8 cellular contexts compared by ENCODE assay signal in genomic region chr1:51729156-51729823, GRCh38.
DNase-seq lines count a peak whose midpoint lies in the region; ATAC-seq and TF ChIP-seq lines count a peak whose summit lies in the region.

No MANE protein-coding gene starts in this region.

- peak; percentile 69 for TF ChIP-seq POLR2A in right lobe of liver (IDR thresholded peaks at IDR 0.05)

- H3K27me3 ChIP-seq in BJ (ENCODE audit: control insufficient read depth, insufficient read depth, low read length) (no peaks in the 10 kb centered on the region), right lobe of liver (no peaks in the 10 kb centered on the region)

- ATAC-seq in GM19324 (IDR thresholded peaks at IDR 0.05; ENCODE audit: low FRiP score, unreplicated experiment) (peak; percentile 95), HG03457 (IDR thresholded peaks at IDR 0.05; ENCODE audit: unreplicated experiment) (peak; percentile 89), right lobe of liver (peak; percentile 88 to 97 (median 94))

- H3K4me1 ChIP-seq in right lobe of liver, result peaks cover 2 to 64% (median 17%) of the 10 kb centered on the region in 4 donors

- H3K36me3 ChIP-seq in BJ (ENCODE audit: control insufficient read depth, insufficient read depth, low read length) (no peaks in the 10 kb centered on the region), right lobe of liver (no peaks in the 10 kb centered on the region)

- peak overlapping the region; percentile 58 for H3K4me3 ChIP-seq in BJ (ENCODE audit: low read depth, low read length)
- peak overlapping the region; percentile 55 to 78 (median 70) for H3K4me3 ChIP-seq in right lobe of liver

- POLR2A ChIA-PET in BJ (lab: Charles Lee), result no interaction called here

- DNase-seq in BJ (ENCODE audit: low read depth), result no peak
- peak; percentile 92 to 97 for DNase-seq in NCI-H524 (lab: John Stamatoyannopoulos, UW)
- peak; percentile 90 for DNase-seq in activated CD4-positive, alpha-beta T cell treated with anti-CD3 and anti-CD28 coated beads, Interleukin-2, amount 50 U/mL, for 1 hour
- peak; percentile 80 to 96 for DNase-seq in dermis microvascular lymphatic vessel endothelial cell (ENCODE audit: low read depth in 2 of 2)
- peak; percentile 97 to 98 (median 98) for DNase-seq in right lobe of liver
- DNase-seq in stimulated activated CD4-positive, alpha-beta T cell treated with anti-CD3 and anti-CD28 coated beads, Interleukin-4, amount 100 ng/mL, for 1 hour, result peak; percentile 92

- peak overlapping the region; percentile 88 to 94 (median 92) for H3K27ac ChIP-seq in right lobe of liver

- intact Hi-C loops in right lobe of liver (cut with DNase I), result no loop called here

- WGBS in right lobe of liver (ENCODE audit: insufficient coverage, low coverage, low lambda C conversion rate, missing lambda C conversion rate), result 0% methylated on average over 14 of the region's 53 CpGs

- no peaks in the 10 kb centered on the region for H3K9me3 ChIP-seq in right lobe of liver

- no peak for TF ChIP-seq CTCF in BJ (IDR thresholded peaks at IDR 0.05; ENCODE audit: insufficient read depth, low read depth, low read length)
- TF ChIP-seq CTCF in right lobe of liver (IDR thresholded peaks at IDR 0.05), result no peak

- CTCF ChIA-PET in BJ (lab: Yijun Ruan, JAX), result interaction anchor here (1.0 kb wide), 1 partner anchor 21 kb away, joined by 3 read pairs; no protein-coding TSS in a partner anchor
